In genomic region chr6:5619249-5619648, GRCh38 we compare ENCODE assay signal across 9 cellular contexts.
A peak's percentile ranks its signal among the peaks of the same experiment; 100 is the strongest.
DNase-seq lines count a peak whose midpoint lies in the region; ATAC-seq lines count a peak whose summit lies in the region.
"Had no signal": no experiment of that assay in that cellular context is flagged by ENCODE, and none has a peak within 500 bp of the region (broad histone marks: within the 10 kb centered on the region; RNA-seq: fewer than 3 reads in every experiment).

No MANE protein-coding gene starts in this region.

- H3K9me3 Mint-ChIP-seq in CD8-positive, alpha-beta memory T cell, result no peaks in the 10 kb centered on the region
- H3K9me3 Mint-ChIP-seq in activated naive CD8-positive, alpha-beta T cell treated with anti-CD3 and anti-CD28 coated beads, Interleukin-2, amount 10 ng/mL, durations not matched to agents 7 days and 5 days, result peaks cover 3% of the 10 kb centered on the region

- POLR2A ChIA-PET in CD8-positive, alpha-beta memory T cell (lab: Charles Lee), result no interaction called here
- POLR2A ChIA-PET in activated naive CD8-positive, alpha-beta T cell treated with anti-CD3 and anti-CD28 coated beads, Interleukin-2, amount 10 ng/mL, durations not matched to agents 7 days and 5 days (lab: Charles Lee), result no interaction called here

- H3K36me3 Mint-ChIP-seq in CD8-positive, alpha-beta memory T cell, result peaks cover 8 to 23% (median 15%) of the 10 kb centered on the region in 3 donors
- peaks cover 41% of the 10 kb centered on the region for H3K36me3 Mint-ChIP-seq in activated naive CD8-positive, alpha-beta T cell treated with anti-CD3 and anti-CD28 coated beads, Interleukin-2, amount 10 ng/mL, durations not matched to agents 7 days and 5 days

- peak; percentile 8 to 53 (median 23) for DNase-seq in CD8-positive, alpha-beta memory T cell
- peak; percentile 51 for DNase-seq in activated naive CD8-positive, alpha-beta T cell treated with anti-CD3 and anti-CD28 coated beads, Interleukin-2, amount 10 ng/mL, durations not matched to agents 7 days and 5 days
- DNase-seq in kidney glomerular epithelial cell (lab: John Stamatoyannopoulos, UW), result no peak
- DNase-seq in NCI-H82 treated with DMSO at 0.1 percent for 48 hours (lab: John Stamatoyannopoulos, UW; ENCODE audit: unreplicated experiment), result no peak
- no peak for DNase-seq in left ventricle myocardium superior

- H3K27ac Mint-ChIP-seq in CD8-positive, alpha-beta memory T cell, result peak overlapping the region in 7 of 8 donors; percentile 18 to 90 (median 33)
- peak overlapping the region; percentile 87 for H3K27ac Mint-ChIP-seq in activated naive CD8-positive, alpha-beta T cell treated with anti-CD3 and anti-CD28 coated beads, Interleukin-2, amount 10 ng/mL, durations not matched to agents 7 days and 5 days

- H3K9me3 ChIP-seq in CD8-positive, alpha-beta memory T cell (ENCODE audit: low read length), result no peaks in the 10 kb centered on the region
- H3K9me3 ChIP-seq in KOPT-K1 (ENCODE audit: insufficient read depth, low read length, poor library complexity, severe bottlenecking), result no peaks in the 10 kb centered on the region

- intact Hi-C loops in left ventricle myocardium superior (cut with micrococcal nuclease), result no loop called here

- H3K4me1 ChIP-seq in CD8-positive, alpha-beta memory T cell (ENCODE audit: insufficient read depth, low read length), result peaks cover 16% of the 10 kb centered on the region

- H3K27ac ChIP-seq in CD8-positive, alpha-beta memory T cell (ENCODE audit: low read depth, low read length), result no peak overlapping the region
- peak overlapping the region; percentile 63 for H3K27ac ChIP-seq in KOPT-K1 (ENCODE audit: low read depth, low read length, poor library complexity, severe bottlenecking)
- H3K27ac ChIP-seq: epithelial cell of prostate had no signal

- H3K4me3 Mint-ChIP-seq in CD8-positive, alpha-beta memory T cell, result peak overlapping the region in 5 of 7 donors; percentile 11 to 60 (median 46)
- H3K4me3 Mint-ChIP-seq in activated naive CD8-positive, alpha-beta T cell treated with anti-CD3 and anti-CD28 coated beads, Interleukin-2, amount 10 ng/mL, durations not matched to agents 7 days and 5 days, result peak overlapping the region; percentile 61

- CTCF ChIA-PET in CD8-positive, alpha-beta memory T cell (lab: Charles Lee), result no interaction called here

- peaks cover 18 to 29% (median 19%) of the 10 kb centered on the region in 3 donors for H3K4me1 Mint-ChIP-seq in CD8-positive, alpha-beta memory T cell
- peaks cover 14% of the 10 kb centered on the region for H3K4me1 Mint-ChIP-seq in activated naive CD8-positive, alpha-beta T cell treated with anti-CD3 and anti-CD28 coated beads, Interleukin-2, amount 10 ng/mL, durations not matched to agents 7 days and 5 days

- H3K4me3 ChIP-seq in CD8-positive, alpha-beta memory T cell (ENCODE audit: low read length), result no peak overlapping the region

- ATAC-seq in GM21526 (IDR thresholded peaks at IDR 0.05; ENCODE audit: low FRiP score, unreplicated experiment) (peak; percentile 81), GM18870 (IDR thresholded peaks at IDR 0.05; ENCODE audit: unreplicated experiment) (no peak), left ventricle myocardium superior (no peak)
- ATAC-seq in activated naive CD8-positive, alpha-beta T cell treated with anti-CD3 and anti-CD28 coated beads, Interleukin-2, amount 10 ng/mL, durations not matched to agents 7 days and 5 days (ENCODE audit: low read depth), result peak; percentile 100

- H3K27me3 Mint-ChIP-seq in CD8-positive, alpha-beta memory T cell, result no peaks in the 10 kb centered on the region
- H3K27me3 Mint-ChIP-seq in activated naive CD8-positive, alpha-beta T cell treated with anti-CD3 and anti-CD28 coated beads, Interleukin-2, amount 10 ng/mL, durations not matched to agents 7 days and 5 days, result no peaks in the 10 kb centered on the region

- H3K36me3 ChIP-seq in CD8-positive, alpha-beta memory T cell (ENCODE audit: insufficient read depth, low read length), result no peaks in the 10 kb centered on the region
- no peaks in the 10 kb centered on the region for H3K36me3 ChIP-seq in KOPT-K1 (ENCODE audit: insufficient read depth, low read length)

- H3K27me3 ChIP-seq in CD8-positive, alpha-beta memory T cell (ENCODE audit: insufficient read depth, low read length, poor library complexity, severe bottlenecking), result no peaks in the 10 kb centered on the region

Comparison
In these comparisons a context has a peak if more than half of its experiments do, and no peak if none do; other contexts are left out.
1. DNase-seq: peak in CD8-positive, alpha-beta memory T cell (5 of 5) and activated naive CD8-positive, alpha-beta T cell treated with anti-CD3 and anti-CD28 coated beads, Interleukin-2, amount 10 ng/mL, durations not matched to agents 7 days and 5 days (single experiment); none in kidney glomerular epithelial cell (single experiment), NCI-H82 treated with DMSO at 0.1 percent for 48 hours (single experiment) and left ventricle myocardium superior (single experiment).
2. ATAC-seq: peak in GM21526 (single experiment) and activated naive CD8-positive, alpha-beta T cell treated with anti-CD3 and anti-CD28 coated beads, Interleukin-2, amount 10 ng/mL, durations not matched to agents 7 days and 5 days (single experiment); none in GM18870 (single experiment) and left ventricle myocardium superior (single experiment).